In genomic region chr19:5048091-5048726, GRCh38 we compare ENCODE assay signal across 8 cellular contexts.
A peak's percentile ranks its signal among the peaks of the same experiment; 100 is the strongest.
DNase-seq lines count a peak whose midpoint lies in the region; ATAC-seq lines count a peak whose summit lies in the region.

No MANE protein-coding gene starts in this region.

- no peaks in the 10 kb centered on the region for H3K9me3 Mint-ChIP-seq in activated CD4-positive, alpha-beta memory T cell treated with anti-CD3 and anti-CD28 coated beads, Interleukin-2, amount 10 ng/mL, durations not matched to agents 7 days and 5 days
- no peaks in the 10 kb centered on the region for H3K9me3 Mint-ChIP-seq in memory B cell

- POLR2A ChIA-PET in activated CD4-positive, alpha-beta memory T cell treated with anti-CD3 and anti-CD28 coated beads, Interleukin-2, amount 10 ng/mL, durations not matched to agents 7 days and 5 days (lab: Charles Lee): interaction anchor here (0.6 kb wide), 1 partner anchor 310 kb away, joined by 3 read pairs; no protein-coding TSS in a partner anchor

- DNase-seq in AG08395 (ENCODE audit: low spot score): peak; percentile 91
- peak; percentile 78 for DNase-seq in GM19238 (ENCODE audit: insufficient read length, low spot score)
- DNase-seq in NCI-H446 treated with DMSO at 0.1 percent for 48 hours (lab: John Stamatoyannopoulos, UW): peak; percentile 64
- peak; percentile 64 for DNase-seq in activated CD4-positive, alpha-beta memory T cell treated with anti-CD3 and anti-CD28 coated beads, Interleukin-2, amount 10 ng/mL, durations not matched to agents 7 days and 5 days
- DNase-seq in effector CD4-positive, alpha-beta T cell: peak; percentile 42
- peak; percentile 72 to 78 for DNase-seq in memory B cell (ENCODE audit: low spot score in 2 of 2)
- DNase-seq in stimulated activated CD8-positive, alpha-beta memory T cell treated with anti-CD3 and anti-CD28 coated beads, Interleukin-12 subunit alpha, Interleukin-12 subunit beta, amount 100 ng/mL, for 4 hours (ENCODE audit: low read depth): peak; percentile 31

- H3K36me3 Mint-ChIP-seq in activated CD4-positive, alpha-beta memory T cell treated with anti-CD3 and anti-CD28 coated beads, Interleukin-2, amount 10 ng/mL, durations not matched to agents 7 days and 5 days (ENCODE audit: low read depth): peaks cover 6% of the 10 kb centered on the region
- H3K36me3 Mint-ChIP-seq in memory B cell: no peaks in the 10 kb centered on the region

- H3K4me3 Mint-ChIP-seq in activated CD4-positive, alpha-beta memory T cell treated with anti-CD3 and anti-CD28 coated beads, Interleukin-2, amount 10 ng/mL, durations not matched to agents 7 days and 5 days: no peak overlapping the region
- no peak overlapping the region for H3K4me3 Mint-ChIP-seq in memory B cell

- no peak overlapping the region for H3K27ac Mint-ChIP-seq in activated CD4-positive, alpha-beta memory T cell treated with anti-CD3 and anti-CD28 coated beads, Interleukin-2, amount 10 ng/mL, durations not matched to agents 7 days and 5 days
- peak overlapping the region; percentile 70 for H3K27ac Mint-ChIP-seq in memory B cell

- H3K27me3 Mint-ChIP-seq in activated CD4-positive, alpha-beta memory T cell treated with anti-CD3 and anti-CD28 coated beads, Interleukin-2, amount 10 ng/mL, durations not matched to agents 7 days and 5 days: no peaks in the 10 kb centered on the region
- H3K27me3 Mint-ChIP-seq in memory B cell: no peaks in the 10 kb centered on the region

- ATAC-seq in memory B cell (ENCODE audit: low read depth): peak; percentile 92
- no peak for ATAC-seq in GM19324 (IDR thresholded peaks at IDR 0.05; ENCODE audit: low FRiP score, unreplicated experiment)

- no peaks in the 10 kb centered on the region for H3K4me1 Mint-ChIP-seq in activated CD4-positive, alpha-beta memory T cell treated with anti-CD3 and anti-CD28 coated beads, Interleukin-2, amount 10 ng/mL, durations not matched to agents 7 days and 5 days
- H3K4me1 Mint-ChIP-seq in memory B cell: peaks cover 6% of the 10 kb centered on the region

- CTCF ChIA-PET in activated CD4-positive, alpha-beta memory T cell treated with anti-CD3 and anti-CD28 coated beads, Interleukin-2, amount 10 ng/mL, durations not matched to agents 7 days and 5 days (lab: Charles Lee): interaction anchor here (0.7 to 1.6 kb wide), 4 partner anchors 24 to 123 kb away, joined by 3 to 4 read pairs (median 3); no protein-coding TSS in a partner anchor

Comparison
In these comparisons a context has a peak if more than half of its experiments do, and no peak if none do; other contexts are left out.
1. DNase-seq: peak in every context shown above with its lines; median percentile 91 in AG08395; 78 in GM19238; 75 in memory B cell; 64 in NCI-H446 treated with DMSO at 0.1 percent for 48 hours; 64 in activated CD4-positive, alpha-beta memory T cell treated with anti-CD3 and anti-CD28 coated beads, Interleukin-2, amount 10 ng/mL, durations not matched to agents 7 days and 5 days; 42 in effector CD4-positive, alpha-beta T cell; 31 in stimulated activated CD8-positive, alpha-beta memory T cell treated with anti-CD3 and anti-CD28 coated beads, Interleukin-12 subunit alpha, Interleukin-12 subunit beta, amount 100 ng/mL, for 4 hours.